In genomic region chr21:42557420-42557819, GRCh38 we compare ENCODE assay signal across 18 cellular contexts. TPM values are rescaled to one million over a fixed set of nuclear protein-coding genes. Genes with fewer than 3 reads are reported as not detected.
DNase-seq lines count a peak whose midpoint lies in the region; ATAC-seq and TF ChIP-seq lines count a peak whose summit lies in the region.
"Had no signal": no experiment of that assay in that cellular context is flagged by ENCODE, and none has a peak within 500 bp of the region (broad histone marks: within the 10 kb centered on the region; RNA-seq: fewer than 3 reads in every experiment).

No MANE protein-coding gene starts in this region.

- ATAC-seq in CD8-positive, alpha-beta T cell: no peak
- ATAC-seq in GM19328 (IDR thresholded peaks at IDR 0.05; ENCODE audit: unreplicated experiment) (no peak), HG03442 (IDR thresholded peaks at IDR 0.05; ENCODE audit: unreplicated experiment) (no peak), HG03097 (IDR thresholded peaks at IDR 0.05; ENCODE audit: low FRiP score, unreplicated experiment) (no peak)
- ATAC-seq: SK-N-SH treated with all-trans-retinoic acid at 6 μM for 48 hours had no signal

- H3K4me3 ChIP-seq in BLaER1 (no peak overlapping the region), GM12875 (ENCODE audit: low read depth, low read length) (peak overlapping the region; percentile 16)
- H3K4me3 ChIP-seq in CD8-positive, alpha-beta T cell (ENCODE audit: low read depth, low read length): no peak overlapping the region
- H3K4me3 ChIP-seq: Peyer's patch had no signal

- H3K9ac ChIP-seq in BLaER1: no peak overlapping the region

- peaks cover 98% of the 10 kb centered on the region for H3K4me1 ChIP-seq in BLaER1
- no peaks in the 10 kb centered on the region for H3K4me1 ChIP-seq in CD8-positive, alpha-beta T cell (ENCODE audit: insufficient read depth, low read length)
- H3K4me1 ChIP-seq: Peyer's patch had no signal

- H3K27me3 ChIP-seq in BLaER1: no peaks in the 10 kb centered on the region
- no peaks in the 10 kb centered on the region for H3K27me3 ChIP-seq in CD8-positive, alpha-beta T cell (ENCODE audit: insufficient read depth, low read length)
- H3K27me3 ChIP-seq: Peyer's patch had no signal

- peaks cover 83% of the 10 kb centered on the region for H3K36me3 Mint-ChIP-seq in CD8-positive, alpha-beta T cell

- no peak for TF ChIP-seq CTCF in GM12875 (IDR thresholded peaks at IDR 0.05; ENCODE audit: borderline replicate concordance, insufficient read depth, low read depth, low read length)
- TF ChIP-seq CTCF in CD8-positive, alpha-beta T cell (IDR thresholded peaks at IDR 0.05): no peak

- no peaks in the 10 kb centered on the region for H3K4me1 Mint-ChIP-seq in CD8-positive, alpha-beta T cell (ENCODE audit: low read depth)

- H3K4me3 Mint-ChIP-seq in CD8-positive, alpha-beta T cell: no peak overlapping the region

- DNase-seq in kidney tubule cell (ENCODE audit: low spot score): peak; percentile 20
- peak; percentile 47 for DNase-seq in posterior vena cava (ENCODE audit: low spot score)
- DNase-seq in CD8-positive, alpha-beta T cell: no peak
- DNase-seq: EL, HCEC 1CT, Kasumi-1, NCI-H1105 treated with DMSO at 0.1 percent for 48 hours, NCI-H187 treated with DMSO at 0.1 percent for 48 hours, NCI-H446, NCI-H774, SHP77 had no signal

- intact Hi-C loops in posterior vena cava (cut with DNase I): no loop called here
- intact Hi-C loops in CD8-positive, alpha-beta T cell (cut with DNase I, micrococcal nuclease): no loop called here

- H4K20me1 ChIP-seq in BLaER1: peaks cover 39% of the 10 kb centered on the region

- H3K36me3 ChIP-seq in BLaER1: peaks cover 31% of the 10 kb centered on the region
- H3K36me3 ChIP-seq in CD8-positive, alpha-beta T cell (ENCODE audit: insufficient read depth, low read length): peaks cover 7% of the 10 kb centered on the region

- H3K27ac ChIP-seq in BLaER1: peak overlapping the region; percentile 6; the same call in 1 of the 2 replicates
- no peak overlapping the region for H3K27ac ChIP-seq in CD8-positive, alpha-beta T cell (ENCODE audit: low read depth, low read length)

- no peaks in the 10 kb centered on the region for H3K9me3 Mint-ChIP-seq in CD8-positive, alpha-beta T cell

- H3K4me2 ChIP-seq in BLaER1: peak overlapping the region; percentile 76

- CTCF ChIA-PET in CD8-positive, alpha-beta T cell (lab: Charles Lee): no interaction called here

- no peaks in the 10 kb centered on the region for H3K27me3 Mint-ChIP-seq in CD8-positive, alpha-beta T cell (ENCODE audit: low read depth)

- no peaks in the 10 kb centered on the region for H3K9me3 ChIP-seq in BLaER1
- no peaks in the 10 kb centered on the region for H3K9me3 ChIP-seq in CD8-positive, alpha-beta T cell (ENCODE audit: low read length)
- H3K9me3 ChIP-seq: Peyer's patch had no signal

- POLR2A ChIA-PET in CD8-positive, alpha-beta T cell (lab: Charles Lee): no interaction called here

- no peak overlapping the region for H3K27ac Mint-ChIP-seq in CD8-positive, alpha-beta T cell

RNA-seq across cellular contexts. Expression of gene SLC37A1, which starts 43.8 kb away (rescaled TPM):
- 1 to 10 TPM; 5.2 to 6.0 TPM for total RNA-seq in posterior vena cava
- 10 to 100 TPM; 24.2 to 25.9 TPM for total RNA-seq in CD8-positive, alpha-beta T cell

Comparison
In these comparisons a context has a peak if more than half of its experiments do, and no peak if none do; other contexts are left out.
1. DNase-seq: peak in kidney tubule cell (single experiment) and posterior vena cava (single experiment); none in CD8-positive, alpha-beta T cell (0 of 7).